ENCODE assay signal across 21 cellular contexts in the genomic region with DNA sequence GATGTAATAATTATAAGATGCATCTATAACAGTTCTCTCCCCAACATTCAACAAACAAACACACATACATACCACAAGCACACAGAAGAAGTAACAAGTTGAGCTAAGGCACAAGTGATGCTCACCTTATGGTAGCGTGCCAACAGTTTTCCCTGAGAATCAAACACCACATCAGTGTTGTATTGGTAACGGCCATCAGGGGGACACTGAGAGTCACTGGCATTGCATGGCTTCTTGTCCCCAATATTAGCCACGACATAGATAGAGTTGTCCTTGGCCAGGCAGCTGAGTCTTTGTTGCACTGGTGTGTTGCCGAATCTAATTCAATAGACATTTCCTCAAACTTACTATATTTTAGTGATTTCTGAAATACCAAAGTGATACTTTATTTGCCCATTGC. TPM values are rescaled to one million over a fixed set of nuclear protein-coding genes. Genes with fewer than 3 reads are reported as not detected.
A peak's percentile ranks its signal among the peaks of the same experiment; 100 is the strongest.
DNase-seq lines count a peak whose midpoint lies in the region; ATAC-seq, FAIRE-seq and TF ChIP-seq lines count a peak whose summit lies in the region.
"Had no signal": no experiment of that assay in that cellular context is flagged by ENCODE, and none has a peak within 500 bp of the region (broad histone marks: within the 10 kb centered on the region; RNA-seq: fewer than 3 reads in every experiment).

No MANE protein-coding gene starts in this region.

- H3K23ac ChIP-seq in mesenchymal stem cell (ENCODE audit: low read length in 2 of 2), result no peak overlapping the region

- no peak overlapping the region for H2AFZ ChIP-seq in HCT116 (ENCODE audit: low read depth, low read length, poor library complexity, severe bottlenecking)
- no peak overlapping the region for H2AFZ ChIP-seq in GM12878 (ENCODE audit: control insufficient read depth, low read depth, low read length)
- H2AFZ ChIP-seq in mesenchymal stem cell (ENCODE audit: low read depth, low read length), result no peak overlapping the region

- H2BK120ac ChIP-seq in mesenchymal stem cell (ENCODE audit: low read depth, low read length), result no peak overlapping the region

- H3K27ac ChIP-seq in HCT116 (ENCODE audit: low read depth, low read length) (no peak overlapping the region), GM12878 (ENCODE audit: control insufficient read depth, insufficient read depth) (no peak overlapping the region), mesenchymal stem cell (ENCODE audit: low read length, poor library complexity, severe bottlenecking) (no peak overlapping the region)
- H3K27ac ChIP-seq: brain microvascular endothelial cell, coronary artery, RWPE1, vagina had no signal

- H3K4me2 ChIP-seq in HCT116 (ENCODE audit: low read length) (no peak overlapping the region), GM12878 (ENCODE audit: control insufficient read depth, insufficient read depth) (no peak overlapping the region), mesenchymal stem cell (ENCODE audit: low read length, poor library complexity, severe bottlenecking) (no peak overlapping the region)

- peak; percentile 84 for ATAC-seq in HCT116
- peak; percentile 51; the same call in 2 of the 3 replicates for ATAC-seq in GM12878
- ATAC-seq in HG03039 (IDR thresholded peaks at IDR 0.05; ENCODE audit: unreplicated experiment), result no peak
- ATAC-seq: activated naive CD8-positive, alpha-beta T cell treated with anti-CD3 and anti-CD28 coated beads, Interleukin-2, amount 50 U/mL, for 24 hours had no signal

- no peaks in the 10 kb centered on the region for H3K79me1 ChIP-seq in mesenchymal stem cell (replicated peaks; ENCODE audit: low read length, poor library complexity, severe bottlenecking)

- TF ChIP-seq CTCF in GM06990 (IDR thresholded peaks at IDR 0.05; ENCODE audit: insufficient read depth, low read length, poor library complexity, severe bottlenecking), result peak; percentile 12
- TF ChIP-seq CTCF in HCT116 (IDR thresholded peaks at IDR 0.05 in 2 of 3, conservative IDR thresholded peaks at IDR 0.05 in 1 of 3; ENCODE audit: borderline replicate concordance in 1 of 3, insufficient read depth in 1 of 3, low read depth in 2 of 3, low read length in 2 of 3), result peak in 1 of 3 experiments; percentile 50; a peak in 2 of 6 replicates
- no peak for TF ChIP-seq CTCF in GM12878 (IDR thresholded peaks at IDR 0.05 in 2 of 3, conservative IDR thresholded peaks at IDR 0.05 in 1 of 3; ENCODE audit: control insufficient read depth in 2 of 3, extremely low read depth in 1 of 3, insufficient read depth in 1 of 3, low read depth in 3 of 3, low read length in 3 of 3)

- no peak overlapping the region for H2BK5ac ChIP-seq in mesenchymal stem cell (ENCODE audit: low read depth, low read length, poor library complexity, severe bottlenecking)

- H3K4ac ChIP-seq in mesenchymal stem cell (ENCODE audit: low read depth in 1 of 2, low read length in 2 of 2), result no peak overlapping the region

- H4K20me1 ChIP-seq in HCT116 (ENCODE audit: insufficient read depth), result no peaks in the 10 kb centered on the region
- no peaks in the 10 kb centered on the region for H4K20me1 ChIP-seq in GM12878 (ENCODE audit: control insufficient read depth, insufficient read depth)

- 69% methylated on average over 4 of the region's 4 CpGs for WGBS in GM12878 (ENCODE audit: insufficient coverage, insufficient replicate concordance, low lambda C conversion rate, missing lambda C conversion rate)
- 87% methylated on average over 4 of the region's 4 CpGs for WGBS in mesenchymal stem cell

- H3K36me3 ChIP-seq in GM06990 (ENCODE audit: control insufficient read depth, insufficient read depth, low read length) (no peaks in the 10 kb centered on the region), HCT116 (ENCODE audit: control insufficient read depth in 1 of 2, insufficient read depth in 2 of 2, low read length in 2 of 2) (no peaks in the 10 kb centered on the region), GM12878 (ENCODE audit: control insufficient read depth in 2 of 2, insufficient read depth in 2 of 2, low read length in 1 of 2) (no peaks in the 10 kb centered on the region), mesenchymal stem cell (ENCODE audit: control insufficient read depth in 1 of 2, insufficient read depth in 2 of 2, low read depth in 1 of 2, low read length in 2 of 2) (no peaks in the 10 kb centered on the region)
- H3K36me3 ChIP-seq: brain microvascular endothelial cell, vagina had no signal

- RAD21 ChIA-PET in HCT116 (lab: Charles Lee; ENCODE audit: low non-redundant PET in 1 of 2, low total read pairs in 2 of 2, uncharacterized antibody in 2 of 2, unreplicated experiment in 2 of 2), result no interaction called here
- RAD21 ChIA-PET in GM12878 (lab: Charles Lee; ENCODE audit: unreplicated experiment), result no interaction called here

- H3K9me2 ChIP-seq in HCT116 (ENCODE audit: insufficient read depth), result no peaks in the 10 kb centered on the region

- H3K79me2 ChIP-seq in HCT116 (ENCODE audit: insufficient read depth, low read length) (no peaks in the 10 kb centered on the region), GM12878 (ENCODE audit: control insufficient read depth, insufficient read depth, low read length) (no peaks in the 10 kb centered on the region)

- in situ Hi-C loops in GM12878 (cut with MboI), result no loop called here

- no peak overlapping the region for H3K4me3 ChIP-seq in GM06990 (replicated peaks; ENCODE audit: low read depth, low read length)
- no peak overlapping the region for H3K4me3 ChIP-seq in HCT116 (replicated peaks in 1 of 2; ENCODE audit: low read depth in 1 of 2, low read length in 2 of 2)
- H3K4me3 ChIP-seq in GM12878, result no peak overlapping the region
- H3K4me3 ChIP-seq in mesenchymal stem cell (ENCODE audit: insufficient read depth in 1 of 2, low read depth in 1 of 2, low read length in 2 of 2), result no peak overlapping the region
- H3K4me3 ChIP-seq: coronary artery, vagina had no signal

- H2BK15ac ChIP-seq in mesenchymal stem cell (ENCODE audit: low read depth, poor library complexity, severe bottlenecking), result no peak overlapping the region

- POLR2A ChIA-PET in HCT116 (lab: Charles Lee), result no interaction called here
- POLR2A ChIA-PET in GM12878 (lab: Charles Lee), result interaction anchor here (0.9 kb wide), 1 partner anchor 22 kb away, joined by 3 read pairs; no protein-coding TSS in a partner anchor

- H3K18ac ChIP-seq in mesenchymal stem cell (ENCODE audit: low read depth in 1 of 2, low read length in 2 of 2), result no peak overlapping the region

- SMC1A ChIA-PET in GM12878 (lab: Charles Lee; ENCODE audit: uncharacterized antibody, unreplicated experiment), result interaction anchor here (1.1 to 2.4 kb wide), 9 partner anchors 13 to 70 kb away, joined by 3 to 10 read pairs (median 3); a partner anchor contains a TSS

- H4K91ac ChIP-seq in mesenchymal stem cell (ENCODE audit: low read length), result peak overlapping the region; percentile 64

- no peak overlapping the region for H3K14ac ChIP-seq in mesenchymal stem cell (ENCODE audit: low read length in 2 of 2)

- TF ChIP-seq RAD21 in HCT116 (IDR thresholded peaks at IDR 0.05; ENCODE audit: low read depth), result 0 out of 2 replicates have a peak, but pooled peaks have one; percentile 12
- TF ChIP-seq RAD21 in GM12878 (IDR thresholded peaks at IDR 0.05; ENCODE audit: insufficient read depth, low read depth, low read length), result no peak

- CTCF ChIA-PET in HCT116 (lab: Charles Lee) (interaction anchor here (1.0 kb wide), 1 partner anchor 14 kb away, joined by 5 read pairs; a partner anchor contains a TSS), GM12878 (lab: Yijun Ruan, JAX) (interaction anchor here (0.6 to 1.6 kb wide), 9 partner anchors 11 to 449 kb away, joined by 3 to 4 read pairs (median 3); no protein-coding TSS in a partner anchor)

- TF ChIP-seq POLR2A in HCT116 (IDR thresholded peaks at IDR 0.05; ENCODE audit: borderline replicate concordance, extremely low read depth, insufficient read depth, insufficient read length) (no peak), GM12878 (IDR thresholded peaks at IDR 0.05; ENCODE audit: low read depth, low read length) (no peak)

- DNase-seq in GM06990 (ENCODE audit: extremely low read depth, insufficient read length), result no peak
- DNase-seq in HCT116 (ENCODE audit: low read depth, low spot score), result no peak
- no peak for DNase-seq in GM12878 (ENCODE audit: low read depth, low spot score)
- DNase-seq in mesenchymal stem cell, result no peak
- no peak for DNase-seq in stimulated activated CD4-positive, alpha-beta T cell treated with anti-CD3 and anti-CD28 coated beads, Interleukin-2, amount 100 ng/mL, for 24 hours
- no peak for DNase-seq in posterior cingulate gyrus
- DNase-seq: activated CD4-positive, alpha-beta T cell treated with anti-CD3 and anti-CD28 coated beads for 4 hours; activated naive CD8-positive, alpha-beta T cell treated with anti-CD3 and anti-CD28 coated beads, Interleukin-2, amount 50 U/mL, for 24 hours; AML-193; brain microvascular endothelial cell; NCI-H1436 treated with DMSO at 0.1 percent for 48 hours; NCI-H774 had no signal

- intact Hi-C loops in HCT116 (cut with micrococcal nuclease), result no loop called here
- intact Hi-C loops in GM12878 (cut with micrococcal nuclease; ENCODE audit: unreplicated experiment), result no loop called here
- intact Hi-C loops in posterior cingulate gyrus (cut with DNase I), result no loop called here

- no peaks in the 10 kb centered on the region for H3K9me3 ChIP-seq in HCT116 (ENCODE audit: control insufficient read depth in 1 of 2, insufficient read depth in 1 of 2, low read depth in 1 of 2, low read length in 2 of 2)
- no peaks in the 10 kb centered on the region for H3K9me3 ChIP-seq in GM12878 (replicated peaks; ENCODE audit: control insufficient read depth, insufficient read depth, low read length)
- H3K9me3 ChIP-seq in mesenchymal stem cell (ENCODE audit: control insufficient read depth, low read length), result no peaks in the 10 kb centered on the region
- H3K9me3 ChIP-seq: vagina had no signal

- no peak overlapping the region for H2AK5ac ChIP-seq in mesenchymal stem cell (ENCODE audit: low read length, severe bottlenecking)

- peak overlapping the region; percentile 20 to 65 for H2BK12ac ChIP-seq in mesenchymal stem cell (ENCODE audit: low read length in 2 of 2)

- H4K8ac ChIP-seq in mesenchymal stem cell (ENCODE audit: low read length), result no peak overlapping the region

- no peaks in the 10 kb centered on the region for H3K4me1 ChIP-seq in HCT116 (ENCODE audit: control insufficient read depth in 1 of 2, insufficient read depth in 2 of 2, low read length in 2 of 2)
- H3K4me1 ChIP-seq in GM12878 (ENCODE audit: control insufficient read depth, insufficient read depth, low read length), result peaks cover 7% of the 10 kb centered on the region; the same call in 1 of the 2 replicates
- H3K4me1 ChIP-seq in mesenchymal stem cell (ENCODE audit: control insufficient read depth, insufficient read depth, low read depth, low read length), result no peaks in the 10 kb centered on the region
- H3K4me1 ChIP-seq: vagina had no signal

- TF ChIP-seq EP300 in GM12878 (IDR thresholded peaks at IDR 0.05; ENCODE audit: borderline replicate concordance in 1 of 2, control insufficient read depth in 1 of 2, low read depth in 2 of 2, low read length in 2 of 2), result no peak

- no peak overlapping the region for H3K9ac ChIP-seq in HCT116 (ENCODE audit: low read length)
- H3K9ac ChIP-seq in GM12878 (ENCODE audit: control insufficient read depth, insufficient read depth, low read length), result no peak overlapping the region
- H3K9ac ChIP-seq in mesenchymal stem cell (ENCODE audit: low read length), result no peak overlapping the region

- no TSS peak for BruUV-seq in HCT116 (replicated peaks; lab: Mats Ljungman, UMichigan)
- BruUV-seq in GM12878 (replicated peaks; lab: Mats Ljungman, UMichigan), result no TSS peak

- H3K27me3 ChIP-seq in GM06990 (replicated peaks; ENCODE audit: control insufficient read depth, insufficient read depth, low read length), result no peaks in the 10 kb centered on the region
- H3K27me3 ChIP-seq in HCT116 (ENCODE audit: insufficient read depth, low read length), result no peaks in the 10 kb centered on the region
- H3K27me3 ChIP-seq in GM12878 (replicated peaks in 1 of 2; ENCODE audit: control insufficient read depth in 2 of 2, insufficient read depth in 2 of 2, low read length in 1 of 2), result no peaks in the 10 kb centered on the region
- H3K27me3 ChIP-seq in mesenchymal stem cell (ENCODE audit: control insufficient read depth in 1 of 2, insufficient read depth in 1 of 2, low read length in 2 of 2), result no peaks in the 10 kb centered on the region
- H3K27me3 ChIP-seq: brain microvascular endothelial cell, vagina had no signal

- FAIRE-seq in GM12878 (lab: Jason Lieb, UNC), result no peak
- FAIRE-seq: frontal cortex, HTR-8/SVneo, TTC549 had no signal

RNA-seq across cellular contexts. Expression of a gene that starts 14.8 kb away (rescaled TPM):
- total RNA-seq in HCT116 (2021; ENCODE audit: unreplicated experiment), result not detected
- polyA plus RNA-seq in HCT116 (2012), result 0.01 TPM in 1 of 2 replicates, not detected in the other
- total RNA-seq in GM12878 (2013; cell fraction: nucleolus; rRNA removed), result not detected in 2 replicates
- 0.05 TPM in 1 of 2 replicates, not detected in the other for total RNA-seq in GM12878 (2014; rRNA removed)
- total RNA-seq in GM12878 (2014; rRNA removed; fragmentation: Illumina TruSeq; extraction: Trizol), result not detected in 2 replicates
- total RNA-seq in GM12878 (2021), result not detected in 2 replicates
- not detected for polyA plus RNA-seq in GM12878 (2011; ENCODE audit: low read depth)
- polyA plus RNA-seq in GM12878 (2011; rRNA removed), result not detected in 2 replicates
- polyA plus RNA-seq in GM12878 (2011; cell fraction: cytosol; rRNA removed), result not detected in 2 replicates
- polyA plus RNA-seq in GM12878 (2011; cell fraction: nucleus; rRNA removed), result not detected in 2 replicates
- polyA plus RNA-seq in GM12878 (2012), result not detected in 2 replicates
- not detected in 2 replicates for polyA plus RNA-seq in GM12878 (2014; fragmentation: Illumina TruSeq; extraction: Trizol)
- polyA plus RNA-seq in GM12878 (2014; fragmentation: Nextera tagmentation; extraction: Ambion mirVana), result not detected
- polyA plus RNA-seq in GM12878 (2014; rRNA removed), result not detected in 2 replicates
- polyA plus RNA-seq in GM12878 (2016; fragmentation: Nextera tagmentation; extraction: Ambion mirVana), result not detected
- polyA minus RNA-seq in GM12878 (2011; rRNA and poly(A)+ RNA removed), result not detected in 2 replicates
- polyA minus RNA-seq in GM12878 (2011; cell fraction: cytosol; rRNA and poly(A)+ RNA removed), result not detected in 2 replicates
- not detected in 2 replicates for polyA minus RNA-seq in GM12878 (2011; cell fraction: nucleus; rRNA and poly(A)+ RNA removed)
- polyA plus RNA-seq in mesenchymal stem cell (2013, experiment 1 of 2), result 0.03 TPM
- polyA plus RNA-seq in mesenchymal stem cell (2013, experiment 2 of 2), result 0.03 TPM
- total RNA-seq: activated T-helper 2 cell treated with anti-CD3 and anti-CD28 coated beads, Interferon-gamma antibody, Interleukin-2, Interleukin-4, amounts not matched to agents 10 μg/mL and 5 μg/mL and 100 μg/mL, durations not matched to agents 14 hours and 24 hours and 36 hours; osteocyte had no signal

RNA-seq across cellular contexts. Expression of a gene that starts 29.1 kb away (rescaled TPM):
- total RNA-seq in HCT116 (2021; ENCODE audit: unreplicated experiment), result 0.37 TPM
- polyA plus RNA-seq in HCT116 (2012), result not detected in 2 replicates
- total RNA-seq in GM12878 (2013; cell fraction: nucleolus; rRNA removed), result 25.5 and 28.5 TPM in 2 replicates
- 21.3 and 26.3 TPM in 2 replicates for total RNA-seq in GM12878 (2014; rRNA removed)
- 22.9 and 23.9 TPM in 2 replicates for total RNA-seq in GM12878 (2014; rRNA removed; fragmentation: Illumina TruSeq; extraction: Trizol)
- total RNA-seq in GM12878 (2021), result 13.8 and 15.1 TPM in 2 replicates
- polyA plus RNA-seq in GM12878 (2011; ENCODE audit: low read depth), result 39.3 TPM
- 18.2 and 21.5 TPM in 2 replicates for polyA plus RNA-seq in GM12878 (2011; rRNA removed)
- 11.2 and 15.0 TPM in 2 replicates for polyA plus RNA-seq in GM12878 (2011; cell fraction: cytosol; rRNA removed)
- 10.7 and 12.0 TPM in 2 replicates for polyA plus RNA-seq in GM12878 (2011; cell fraction: nucleus; rRNA removed)
- polyA plus RNA-seq in GM12878 (2012), result 22.9 and 23.5 TPM in 2 replicates
- 30.1 and 41.7 TPM in 2 replicates for polyA plus RNA-seq in GM12878 (2014; fragmentation: Illumina TruSeq; extraction: Trizol)
- 10 to 100 TPM; 26.4 to 27.3 TPM for polyA plus RNA-seq in GM12878 (2014; fragmentation: Nextera tagmentation; extraction: Ambion mirVana)
- polyA plus RNA-seq in GM12878 (2014; rRNA removed), result 14.4 and 24.4 TPM in 2 replicates
- polyA plus RNA-seq in GM12878 (2016; fragmentation: Nextera tagmentation; extraction: Ambion mirVana), result 10 to 100 TPM; 18.2 to 19.4 TPM
- polyA minus RNA-seq in GM12878 (2011; rRNA and poly(A)+ RNA removed), result 10.9 and 13.4 TPM in 2 replicates
- 3.6 and 3.7 TPM in 2 replicates for polyA minus RNA-seq in GM12878 (2011; cell fraction: cytosol; rRNA and poly(A)+ RNA removed)
- polyA minus RNA-seq in GM12878 (2011; cell fraction: nucleus; rRNA and poly(A)+ RNA removed), result 3.1 and 3.7 TPM in 2 replicates
- polyA plus RNA-seq in mesenchymal stem cell (2013, experiment 1 of 2), result 1.4 TPM
- 1.1 TPM for polyA plus RNA-seq in mesenchymal stem cell (2013, experiment 2 of 2)
- total RNA-seq: osteocyte had no signal

Comparison
In these comparisons a context has a peak if more than half of its experiments do, and no peak if none do; other contexts are left out.
1. RNA of a gene that starts 29.1 kb away (total RNA-seq): 13.8 to 28.5 TPM in GM12878; 0.37 TPM in HCT116 (single experiment); every median in the first group is over 10 times any median in the second.